ENCODE assay signal across 8 cellular contexts in the genomic region with DNA sequence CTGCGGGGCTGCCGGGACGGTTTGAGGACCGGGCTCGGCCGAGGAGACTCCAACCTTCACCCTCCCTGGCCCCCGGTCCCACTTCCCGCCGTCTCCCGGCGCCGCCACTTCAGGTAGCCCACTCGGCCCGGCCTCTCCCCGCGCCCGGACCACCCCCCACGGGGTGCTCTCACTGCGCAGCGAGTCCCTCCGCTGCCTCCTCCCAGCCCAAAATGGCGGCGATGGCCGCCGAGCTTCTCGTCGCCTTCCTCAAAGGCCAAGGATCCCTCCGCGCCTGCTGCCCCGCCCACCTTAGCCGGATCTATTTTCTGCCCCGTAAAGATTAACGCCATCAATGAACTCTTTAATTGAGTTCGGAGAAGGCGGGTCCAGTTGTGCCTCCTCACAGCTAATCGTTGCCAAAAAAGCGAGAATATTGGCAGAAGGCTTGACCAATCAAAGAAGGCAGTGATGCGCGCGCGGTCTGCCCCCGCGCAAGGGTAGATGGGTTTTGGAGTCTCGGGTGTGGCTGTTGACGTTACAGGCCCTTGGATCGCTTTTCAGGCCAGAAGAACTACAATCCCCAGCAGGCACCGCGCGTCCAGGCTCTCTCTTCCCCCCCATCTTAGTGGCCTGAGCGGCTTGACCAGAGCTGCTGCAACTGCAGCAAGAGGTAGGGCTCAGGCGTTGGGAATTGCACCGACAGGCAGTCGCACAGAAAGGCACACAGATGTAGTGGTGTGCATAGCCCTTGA. TPM values are rescaled to one million over a fixed set of nuclear protein-coding genes. Genes with fewer than 3 reads are reported as not detected.
DNase-seq lines count a peak whose midpoint lies in the region; ATAC-seq and TF ChIP-seq lines count a peak whose summit lies in the region.

A gene with protein sequence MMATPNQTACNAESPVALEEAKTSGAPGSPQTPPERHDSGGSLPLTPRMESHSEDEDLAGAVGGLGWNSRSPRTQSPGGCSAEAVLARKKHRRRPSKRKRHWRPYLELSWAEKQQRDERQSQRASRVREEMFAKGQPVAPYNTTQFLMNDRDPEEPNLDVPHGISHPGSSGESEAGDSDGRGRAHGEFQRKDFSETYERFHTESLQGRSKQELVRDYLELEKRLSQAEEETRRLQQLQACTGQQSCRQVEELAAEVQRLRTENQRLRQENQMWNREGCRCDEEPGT (plus strand): TSS at position 588 of the 734 bp plus-strand sequence. CDS start 919 bp downstream, outside the sequence.

- TF ChIP-seq POLR2A in Peyer's patch (IDR thresholded peaks at IDR 0.05) (peak; percentile 86 to 90), esophagus squamous epithelium (IDR thresholded peaks at IDR 0.05) (peak in 3 of 4 donors; percentile 80 to 96 (median 90))

- H4K20me1 ChIP-seq in DND-41 (ENCODE audit: insufficient read depth, low read length), result peaks cover 7% of the 10 kb centered on the region; the same call in 1 of the 2 replicates

- H3K9me3 ChIP-seq in DND-41 (ENCODE audit: insufficient read depth, low read length, severe bottlenecking) (no peaks in the 10 kb centered on the region), KOPT-K1 (ENCODE audit: insufficient read depth, low read length, poor library complexity, severe bottlenecking) (no peaks in the 10 kb centered on the region), Peyer's patch (no peaks in the 10 kb centered on the region), esophagus squamous epithelium (no peaks in the 10 kb centered on the region), muscle layer of duodenum (ENCODE audit: control insufficient read depth in 1 of 2, low read length in 2 of 2) (no peaks in the 10 kb centered on the region)

- H2AFZ ChIP-seq in DND-41 (ENCODE audit: low read depth, low read length), result peak within 1 kb of the TSS; percentile 88

- ATAC-seq in DND-41 (ENCODE audit: insufficient read depth, low read depth), result peak; percentile 90
- ATAC-seq in GM21825 (IDR thresholded peaks at IDR 0.05; ENCODE audit: unreplicated experiment), result peak; percentile 82

- 0% methylated on average over 2 to 32 of the region's 53 CpGs for WGBS in esophagus squamous epithelium, 2 donors

- H3K27me3 ChIP-seq in DND-41 (ENCODE audit: insufficient read depth, low read length, poor library complexity), result no peaks in the 10 kb centered on the region
- no peaks in the 10 kb centered on the region for H3K27me3 ChIP-seq in Peyer's patch
- H3K27me3 ChIP-seq in esophagus squamous epithelium, result no peaks in the 10 kb centered on the region
- H3K27me3 ChIP-seq in muscle layer of duodenum (ENCODE audit: low read depth, low read length), result no peaks in the 10 kb centered on the region

- H3K36me3 ChIP-seq in DND-41 (ENCODE audit: insufficient read depth, low read length) (peaks cover 5% of the 10 kb centered on the region; the same call in 1 of the 2 replicates), KOPT-K1 (ENCODE audit: insufficient read depth, low read length) (0 out of 2 replicates have a peak, but pooled peaks cover 5% of the 10 kb centered on the region), Peyer's patch (no peaks in the 10 kb centered on the region), esophagus squamous epithelium (peaks cover 0 to 5% (median 0%) of the 10 kb centered on the region in 3 donors), muscle layer of duodenum (ENCODE audit: control insufficient read depth in 1 of 2, insufficient read depth in 2 of 2, low read length in 2 of 2) (peaks cover 0 to 6% of the 10 kb centered on the region in 2 donors)

- peaks cover 48% of the 10 kb centered on the region for H3K79me2 ChIP-seq in DND-41 (ENCODE audit: insufficient read depth, low read length)

- H3K4me1 ChIP-seq in DND-41 (ENCODE audit: insufficient read depth, low read length) (peaks cover 29% of the 10 kb centered on the region), Peyer's patch (peaks cover 0 to 33% (median 12%) of the 10 kb centered on the region in 4 donors), esophagus squamous epithelium (peaks cover 22 to 57% (median 36%) of the 10 kb centered on the region in 3 donors), muscle layer of duodenum (ENCODE audit: control insufficient read depth in 1 of 2, insufficient read depth in 2 of 2, low read length in 2 of 2) (peaks cover 7 to 44% of the 10 kb centered on the region in 2 donors)

- H3K27ac ChIP-seq in DND-41 (ENCODE audit: low read length) (peak within 1 kb of the TSS; percentile 89), KOPT-K1 (ENCODE audit: low read depth, low read length, poor library complexity, severe bottlenecking) (peak within 1 kb of the TSS; percentile 99), Peyer's patch (peak within 1 kb of the TSS; percentile 97 to 100 (median 98)), esophagus squamous epithelium (peak within 1 kb of the TSS; percentile 98 to 100 (median 98)), muscle layer of duodenum (ENCODE audit: low read length) (peak within 1 kb of the TSS; percentile 99)

- no peak for TF ChIP-seq CTCF in DND-41 (IDR thresholded peaks at IDR 0.05; ENCODE audit: borderline replicate concordance, extremely low read depth, low read length, poor library complexity, severe bottlenecking)
- no peak for TF ChIP-seq CTCF in Peyer's patch (IDR thresholded peaks at IDR 0.05)
- peak in 1 of 6 experiments; percentile 2 for TF ChIP-seq CTCF in esophagus squamous epithelium (IDR thresholded peaks at IDR 0.05)

- DNase-seq in DND-41, result peak; percentile 99
- DNase-seq in Peyer's patch, result peak; percentile 97 to 99 (median 98)
- DNase-seq in activated T-helper 1 cell treated with Interleukin-2 at 50 U/mL for 16 hours (ENCODE audit: low read depth), result peak; percentile 93
- peak; percentile 95 for DNase-seq in esophagus squamous epithelium (lab: John Stamatoyannopoulos, UW)
- DNase-seq in stimulated activated CD8-positive, alpha-beta memory T cell treated with anti-CD3 and anti-CD28 coated beads, Interleukin-7, amount 100 ng/mL, for 24 hours (ENCODE audit: low read depth), result peak; percentile 97

- peak within 1 kb of the TSS; percentile 91 for H3K9ac ChIP-seq in DND-41 (ENCODE audit: low read depth, low read length)

- H3K4me3 ChIP-seq in DND-41 (ENCODE audit: low read depth in 1 of 2, low read length in 2 of 2), result peak within 1 kb of the TSS; percentile 53 to 87; a peak in 3 of 4 replicates
- peak within 1 kb of the TSS; percentile 66 to 97 (median 80) for H3K4me3 ChIP-seq in Peyer's patch
- H3K4me3 ChIP-seq in esophagus squamous epithelium, result peak within 1 kb of the TSS; percentile 79 to 98 (median 86)
- H3K4me3 ChIP-seq in muscle layer of duodenum (ENCODE audit: low read depth in 1 of 2, low read length in 2 of 2), result peak within 1 kb of the TSS; percentile 76 to 98

- peak within 1 kb of the TSS; percentile 77 for H3K4me2 ChIP-seq in DND-41 (ENCODE audit: insufficient read depth, low read length)

- intact Hi-C loops in esophagus squamous epithelium (cut with DNase I), result no loop called here

RNA-seq across cellular contexts. Expression of the gene that starts here (rescaled TPM):
- total RNA-seq in Peyer's patch (10 to 100 TPM in 3 of 4 donors, 1 to 10 TPM in 1; 8.4 to 28.9 (median 11.2) TPM), esophagus squamous epithelium (1 to 10 TPM; 1.7 to 9.0 (median 4.9) TPM)

Comparison
In these comparisons a context has a peak if more than half of its experiments do, and no peak if none do; other contexts are left out.
1. Peak in every context shown above with its lines: DNase-seq, ATAC-seq, H3K4me3 ChIP-seq and H3K27ac ChIP-seq.